ENCODE assay signal across 8 cellular contexts in the genomic region with DNA sequence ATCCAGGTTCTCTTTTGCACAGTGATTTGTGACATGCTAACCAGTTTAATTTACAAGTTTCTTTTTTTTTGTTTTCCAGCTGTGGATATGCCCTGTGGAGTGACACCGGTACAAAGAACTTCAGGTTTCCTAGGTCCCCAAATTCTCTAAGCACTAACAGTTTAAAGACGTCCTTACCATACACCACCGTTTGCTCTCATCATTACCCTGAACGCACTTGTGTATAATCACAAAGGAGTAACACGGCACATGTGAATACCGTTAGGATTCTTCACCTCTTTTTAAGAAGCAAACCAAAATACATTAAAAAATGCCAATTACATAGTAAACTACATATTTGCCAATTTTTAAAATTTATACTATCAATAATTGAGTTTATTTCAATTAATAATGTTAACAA. TPM values are rescaled to one million over a fixed set of nuclear protein-coding genes. Genes with fewer than 3 reads are reported as not detected.
DNase-seq lines count a peak whose midpoint lies in the region; ATAC-seq and TF ChIP-seq lines count a peak whose summit lies in the region.

No MANE protein-coding gene starts in this region.

- H3K4me1 ChIP-seq in transverse colon, result peaks cover 0 to 19% (median 12%) of the 10 kb centered on the region in 4 donors

- no peaks in the 10 kb centered on the region for H3K27me3 Mint-ChIP-seq in activated naive CD4-positive, alpha-beta T cell treated with anti-CD3 and anti-CD28 coated beads, Interleukin-2, amount 10 ng/mL, durations not matched to agents 7 days and 5 days

- no peak for DNase-seq in activated naive CD4-positive, alpha-beta T cell treated with anti-CD3 and anti-CD28 coated beads, Interleukin-2, amount 10 ng/mL, durations not matched to agents 7 days and 5 days
- DNase-seq in activated naive CD4-positive, alpha-beta T cell treated with anti-CD3 and anti-CD28 coated beads, Interleukin-2, amount 50 U/mL, for 16 hours, result no peak
- DNase-seq in activated naive CD4-positive, alpha-beta T cell treated with anti-CD3 and anti-CD28 coated beads, Interleukin-2, amount 50 U/mL, for 72 hours (ENCODE audit: low spot score in 2 of 2), result no peak
- DNase-seq in left kidney (ENCODE audit: low read depth, low spot score) (peak; percentile 34), transverse colon (no peak), activated gamma-delta T cell treated with Interleukin-2 at 50 U/mL for 16 hours (no peak)

- H3K27me3 ChIP-seq in transverse colon, result no peaks in the 10 kb centered on the region

- no peak for ATAC-seq in activated naive CD4-positive, alpha-beta T cell treated with anti-CD3 and anti-CD28 coated beads, Interleukin-2, amount 50 U/mL, for 72 hours
- ATAC-seq in HG02973 (IDR thresholded peaks at IDR 0.05; ENCODE audit: unreplicated experiment) (no peak), GM21360 (IDR thresholded peaks at IDR 0.05; ENCODE audit: unreplicated experiment) (no peak)

- peak overlapping the region; percentile 82 for H3K27ac Mint-ChIP-seq in activated naive CD4-positive, alpha-beta T cell treated with anti-CD3 and anti-CD28 coated beads, Interleukin-2, amount 10 ng/mL, durations not matched to agents 7 days and 5 days
- H3K27ac Mint-ChIP-seq in activated naive CD4-positive, alpha-beta T cell treated with anti-CD3 and anti-CD28 coated beads, Interleukin-2, amount 50 U/mL, for 72 hours, result peak overlapping the region; percentile 72 to 85

- peak overlapping the region; percentile 67 for H3K4me3 Mint-ChIP-seq in activated naive CD4-positive, alpha-beta T cell treated with anti-CD3 and anti-CD28 coated beads, Interleukin-2, amount 10 ng/mL, durations not matched to agents 7 days and 5 days

- no peak for TF ChIP-seq CTCF in transverse colon (IDR thresholded peaks at IDR 0.05)

- no peak for TF ChIP-seq EP300 in transverse colon (IDR thresholded peaks at IDR 0.05; ENCODE audit: low read depth)

- CTCF ChIA-PET in activated naive CD4-positive, alpha-beta T cell treated with anti-CD3 and anti-CD28 coated beads, Interleukin-2, amount 10 ng/mL, durations not matched to agents 7 days and 5 days (lab: Charles Lee), result no interaction called here

- in situ Hi-C loops in transverse colon (cut with MboI; ENCODE audit: low pct_ligation_motif_present in 1 of 4, low pct_unique_long_range_greater_than_20kb in 1 of 4, low sequenced_read_pairs in 3 of 4), result no loop called here

- H3K27ac ChIP-seq in transverse colon, result peak overlapping the region in 3 of 4 donors; percentile 87 to 88 (median 88)

- peak overlapping the region in 3 of 4 donors; percentile 82 to 98 (median 88) for H3K4me3 ChIP-seq in transverse colon

- H3K36me3 ChIP-seq in transverse colon, result peaks cover 0 to 8% (median under 1%) of the 10 kb centered on the region in 4 donors

- no peaks in the 10 kb centered on the region for H3K9me3 ChIP-seq in transverse colon

- no peaks in the 10 kb centered on the region for H3K9me3 Mint-ChIP-seq in activated naive CD4-positive, alpha-beta T cell treated with anti-CD3 and anti-CD28 coated beads, Interleukin-2, amount 10 ng/mL, durations not matched to agents 7 days and 5 days
- H3K9me3 Mint-ChIP-seq in activated naive CD4-positive, alpha-beta T cell treated with anti-CD3 and anti-CD28 coated beads, Interleukin-2, amount 50 U/mL, for 72 hours, result no peaks in the 10 kb centered on the region

- H3K36me3 Mint-ChIP-seq in activated naive CD4-positive, alpha-beta T cell treated with anti-CD3 and anti-CD28 coated beads, Interleukin-2, amount 10 ng/mL, durations not matched to agents 7 days and 5 days, result peaks cover 19% of the 10 kb centered on the region
- peaks cover 12 to 19% of the 10 kb centered on the region in 2 donors for H3K36me3 Mint-ChIP-seq in activated naive CD4-positive, alpha-beta T cell treated with anti-CD3 and anti-CD28 coated beads, Interleukin-2, amount 50 U/mL, for 72 hours

- no peak for TF ChIP-seq POLR2A in transverse colon (IDR thresholded peaks at IDR 0.05)

- WGBS in transverse colon (ENCODE audit: low coverage in 1 of 2), 2 donors, result 26 to 33% methylated on average over 3 to 6 of the region's 6 CpGs

- peaks cover 38% of the 10 kb centered on the region for H3K4me1 Mint-ChIP-seq in activated naive CD4-positive, alpha-beta T cell treated with anti-CD3 and anti-CD28 coated beads, Interleukin-2, amount 10 ng/mL, durations not matched to agents 7 days and 5 days

- intact Hi-C loops in transverse colon (cut with DNase I; ENCODE audit: low total_unique reads), result no loop called here

RNA-seq across cellular contexts. Expression of gene LANCL1, which starts 0.8 kb away (rescaled TPM):
- total RNA-seq in activated naive CD4-positive, alpha-beta T cell treated with anti-CD3 and anti-CD28 coated beads, Interleukin-2, amount 50 U/mL, for 72 hours, result 10 to 100 TPM; 25.9 to 50.7 TPM
- total RNA-seq in transverse colon, result 10 to 100 TPM; 11.6 to 24.5 (median 17.4) TPM
